8 cellular contexts compared by ENCODE assay signal in genomic region chr10:79067241-79068202, GRCh38. TPM values are rescaled to one million over a fixed set of nuclear protein-coding genes. Genes with fewer than 3 reads are reported as not detected.
DNase-seq lines count a peak whose midpoint lies in the region; ATAC-seq and TF ChIP-seq lines count a peak whose summit lies in the region.

No MANE protein-coding gene starts in this region.

- no peaks in the 10 kb centered on the region for H3K9me3 Mint-ChIP-seq in T-helper 2 cell treated with Interferon-gamma antibody and Interleukin-4, amounts not matched to agents 5 μg/mL and 100 μg/mL, for 36 hours
- H3K9me3 Mint-ChIP-seq in type B pancreatic cell, result no peaks in the 10 kb centered on the region

- no peaks in the 10 kb centered on the region for H3K9me3 ChIP-seq in right atrium auricular region

- H3K27ac ChIP-seq in right atrium auricular region, result peak overlapping the region; percentile 97 to 99

- no peak for ATAC-seq in GM21529 (IDR thresholded peaks at IDR 0.05; ENCODE audit: unreplicated experiment)

- no peaks in the 10 kb centered on the region for H3K27me3 ChIP-seq in right atrium auricular region

- peak overlapping the region; percentile 84 for H3K4me3 Mint-ChIP-seq in T-helper 2 cell treated with Interferon-gamma antibody and Interleukin-4, amounts not matched to agents 5 μg/mL and 100 μg/mL, for 36 hours
- peak overlapping the region; percentile 94 for H3K4me3 Mint-ChIP-seq in type B pancreatic cell

- peaks cover 0 to 33% of the 10 kb centered on the region in 2 donors for H3K4me1 ChIP-seq in right atrium auricular region

- DNase-seq in GDM1 (lab: John Stamatoyannopoulos, UW) (peak; percentile 84), NCI-H1048 (lab: John Stamatoyannopoulos, UW) (peak; percentile 69), anterior cingulate cortex (lab: John Stamatoyannopoulos, UW) (peak; percentile 30 to 89 (median 77)), right atrium auricular region (ENCODE audit: low spot score) (peak; percentile 92), posterior vena cava (ENCODE audit: low spot score) (peak; percentile 97), type B pancreatic cell (ENCODE audit: extremely low spot score, unreplicated experiment) (peak; percentile 96)
- DNase-seq in T-helper 2 cell treated with Interferon-gamma antibody and Interleukin-4, amounts not matched to agents 5 μg/mL and 100 μg/mL, for 36 hours (ENCODE audit: low spot score), result peak; percentile 80

- H3K27ac Mint-ChIP-seq in T-helper 2 cell treated with Interferon-gamma antibody and Interleukin-4, amounts not matched to agents 5 μg/mL and 100 μg/mL, for 36 hours, result peak overlapping the region; percentile 86
- H3K27ac Mint-ChIP-seq in type B pancreatic cell, result peak overlapping the region; percentile 91

- H3K36me3 ChIP-seq in right atrium auricular region, result no peaks in the 10 kb centered on the region

- H3K4me3 ChIP-seq in right atrium auricular region, result peak overlapping the region; percentile 92 to 96

- peaks cover 42% of the 10 kb centered on the region for H3K4me1 Mint-ChIP-seq in T-helper 2 cell treated with Interferon-gamma antibody and Interleukin-4, amounts not matched to agents 5 μg/mL and 100 μg/mL, for 36 hours (ENCODE audit: low read depth)
- peaks cover 21% of the 10 kb centered on the region for H3K4me1 Mint-ChIP-seq in type B pancreatic cell (ENCODE audit: unreplicated experiment)

- H3K27me3 Mint-ChIP-seq in T-helper 2 cell treated with Interferon-gamma antibody and Interleukin-4, amounts not matched to agents 5 μg/mL and 100 μg/mL, for 36 hours (ENCODE audit: low read depth), result peaks cover 18% of the 10 kb centered on the region
- no peaks in the 10 kb centered on the region for H3K27me3 Mint-ChIP-seq in type B pancreatic cell

- intact Hi-C loops in posterior vena cava (cut with DNase I), result loop anchor here (5.0 to 10.0 kb wide), 4 partner anchors 90 to 863 kb away; no protein-coding TSS in a partner anchor

- H3K36me3 Mint-ChIP-seq in T-helper 2 cell treated with Interferon-gamma antibody and Interleukin-4, amounts not matched to agents 5 μg/mL and 100 μg/mL, for 36 hours (ENCODE audit: low read depth), result no peaks in the 10 kb centered on the region
- H3K36me3 Mint-ChIP-seq in type B pancreatic cell, result no peaks in the 10 kb centered on the region

- TF ChIP-seq CTCF in right atrium auricular region (IDR thresholded peaks at IDR 0.05) (peak in 1 of 2 donors; percentile 50), type B pancreatic cell (conservative IDR thresholded peaks at IDR 0.05) (no peak)

RNA-seq across cellular contexts. Expression of gene ZMIZ1, which starts 1.2 kb away (rescaled TPM):
- total RNA-seq in right atrium auricular region, result 10 to 100 TPM; 59.3 to 71.0 TPM
- 10 to 100 TPM; 61.5 to 62.6 TPM for total RNA-seq in posterior vena cava
- total RNA-seq in type B pancreatic cell (ENCODE audit: low replicate concordance), result 62.2 and 102 TPM in 2 replicates
